ENCODE assay signal across 9 cellular contexts in genomic region chr7:15007507-15007906, GRCh38.
DNase-seq lines count a peak whose midpoint lies in the region; ATAC-seq and TF ChIP-seq lines count a peak whose summit lies in the region.
"Had no signal": no experiment of that assay in that cellular context is flagged by ENCODE, and none has a peak within 500 bp of the region (broad histone marks: within the 10 kb centered on the region; RNA-seq: fewer than 3 reads in every experiment).

No MANE protein-coding gene starts in this region.

- H3K4me3 Mint-ChIP-seq in activated T-helper 17 cell treated with anti-CD3 and anti-CD28 coated beads, Interleukin-2, amount 50 U/mL, for 72 hours: no peak overlapping the region
- H3K4me3 Mint-ChIP-seq: nephron had no signal

- DNase-seq in DMS53 treated with DMSO at 0.1 percent for 48 hours (lab: John Stamatoyannopoulos, UW; ENCODE audit: unreplicated experiment) (peak; percentile 43), left kidney (ENCODE audit: low read depth, low spot score) (peak; percentile 8), NCI-H146 treated with DMSO at 0.1 percent for 48 hours (lab: John Stamatoyannopoulos, UW; ENCODE audit: unreplicated experiment) (no peak), ecto neural progenitor cell (ENCODE audit: low spot score) (no peak)
- peak; percentile 2 for DNase-seq in Jurkat, Clone E6-1 (ENCODE audit: low read depth, low spot score)

- ATAC-seq in HG03196 (IDR thresholded peaks at IDR 0.05; ENCODE audit: unreplicated experiment): no peak
- ATAC-seq in activated T-helper 17 cell treated with anti-CD3 and anti-CD28 coated beads, Interleukin-2, amount 50 U/mL, for 72 hours (replicated peaks): no peak

- no peaks in the 10 kb centered on the region for H3K4me1 Mint-ChIP-seq in activated T-helper 17 cell treated with anti-CD3 and anti-CD28 coated beads, Interleukin-2, amount 50 U/mL, for 72 hours
- H3K4me1 Mint-ChIP-seq: nephron had no signal

- no peaks in the 10 kb centered on the region for H3K9me3 Mint-ChIP-seq in activated T-helper 17 cell treated with anti-CD3 and anti-CD28 coated beads, Interleukin-2, amount 50 U/mL, for 72 hours
- H3K9me3 Mint-ChIP-seq: nephron had no signal

- no peak overlapping the region for H3K27ac Mint-ChIP-seq in activated T-helper 17 cell treated with anti-CD3 and anti-CD28 coated beads, Interleukin-2, amount 50 U/mL, for 72 hours
- H3K27ac Mint-ChIP-seq: nephron had no signal

- no peaks in the 10 kb centered on the region for H3K36me3 Mint-ChIP-seq in activated T-helper 17 cell treated with anti-CD3 and anti-CD28 coated beads, Interleukin-2, amount 50 U/mL, for 72 hours (ENCODE audit: low read depth)

- TF ChIP-seq CTCF in VCaP (conservative IDR thresholded peaks at IDR 0.05): peak; percentile 26; the same call in 1 of the 2 replicates

- H3K4me3 ChIP-seq in Jurkat, Clone E6-1 (ENCODE audit: low read length): no peak overlapping the region

- H3K27ac ChIP-seq in VCaP: no peak overlapping the region

- peaks cover 4% of the 10 kb centered on the region for H3K27me3 Mint-ChIP-seq in activated T-helper 17 cell treated with anti-CD3 and anti-CD28 coated beads, Interleukin-2, amount 50 U/mL, for 72 hours

Comparison
In these comparisons a context has a peak if more than half of its experiments do, and no peak if none do; other contexts are left out.
1. DNase-seq: peak in DMS53 treated with DMSO at 0.1 percent for 48 hours (single experiment), Jurkat, Clone E6-1 (single experiment) and left kidney (single experiment); none in NCI-H146 treated with DMSO at 0.1 percent for 48 hours (single experiment) and ecto neural progenitor cell (single experiment).